Comparison of ENCODE assay signal across 19 cellular contexts in the genomic region with DNA sequence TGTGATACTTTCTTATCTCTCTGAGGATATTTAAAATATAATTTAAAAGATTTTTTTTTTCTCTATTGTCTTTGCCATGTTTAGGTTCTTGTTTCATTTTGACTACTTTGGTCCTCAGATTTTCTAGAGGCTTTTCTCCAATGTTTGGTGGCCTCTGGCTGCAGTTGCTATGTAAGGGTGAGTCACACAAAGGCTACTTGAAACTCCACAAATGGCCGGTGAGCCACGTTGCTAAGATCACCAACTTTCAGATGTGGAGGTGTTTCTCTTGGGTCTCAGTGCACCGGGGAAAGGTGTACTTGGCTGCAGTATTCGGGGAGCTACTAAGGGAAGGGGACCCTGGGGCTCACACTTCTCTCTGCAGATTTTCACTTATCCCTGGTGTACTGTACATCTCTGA.
DNase-seq lines count a peak whose midpoint lies in the region; ATAC-seq and TF ChIP-seq lines count a peak whose summit lies in the region.
"Had no signal": no experiment of that assay in that cellular context is flagged by ENCODE, and none has a peak within 500 bp of the region (broad histone marks: within the 10 kb centered on the region; RNA-seq: fewer than 3 reads in every experiment).

No MANE protein-coding gene starts in this region.

- H3K4me3 ChIP-seq in MM.1S (ENCODE audit: low read length): no peak overlapping the region
- H3K4me3 ChIP-seq: HAP-1 had no signal

- no peaks in the 10 kb centered on the region for H3K9me2 ChIP-seq in MM.1S (replicated peaks; ENCODE audit: insufficient read depth, low read length)

- H3K9ac ChIP-seq in MM.1S (ENCODE audit: low read length): no peak overlapping the region

- H3F3A ChIP-seq in MM.1S (ENCODE audit: insufficient read depth, low read length): no peaks in the 10 kb centered on the region

- H2AFZ ChIP-seq in MM.1S (ENCODE audit: low read length): peak overlapping the region; percentile 12; the same call in 1 of the 2 replicates

- peak overlapping the region; percentile 45; the same call in 1 of the 2 replicates for H3K27ac ChIP-seq in MM.1S (ENCODE audit: low read length)

- no peak for TF ChIP-seq CTCF in MM.1S (IDR thresholded peaks at IDR 0.05; ENCODE audit: low read length)

- DNase-seq in Daoy (ENCODE audit: low read depth): peak; percentile 41
- DNase-seq in MM.1S: peak; percentile 48
- DNase-seq in globus pallidus (ENCODE audit: low spot score): no peak
- DNase-seq in MV-4-11 (lab: John Stamatoyannopoulos, UW): no peak
- no peak for DNase-seq in NCI-H2196 (lab: John Stamatoyannopoulos, UW; ENCODE audit: unreplicated experiment)
- DNase-seq: CD4-positive, alpha-beta memory T cell; DND-41; GDM1; Kasumi-1; NCI-H1417; NCI-H187 treated with DMSO at 0.1 percent for 48 hours; NCI-H69; OCI-M1; RPMI8226; SIG-M5 had no signal

- H4K20me1 ChIP-seq in MM.1S (ENCODE audit: insufficient read depth, low read length): no peaks in the 10 kb centered on the region

- H3K4me2 ChIP-seq in MM.1S (ENCODE audit: low read depth, low read length): peak overlapping the region; percentile 22; the same call in 1 of the 2 replicates

- no peaks in the 10 kb centered on the region for H3K9me3 ChIP-seq in MM.1S (replicated peaks; ENCODE audit: insufficient read depth, low read length)
- H3K9me3 ChIP-seq: HAP-1 had no signal

- H3K27me3 ChIP-seq in MM.1S (replicated peaks; ENCODE audit: insufficient read depth, low read length): no peaks in the 10 kb centered on the region

- H3K79me2 ChIP-seq in MM.1S (ENCODE audit: low read length): no peaks in the 10 kb centered on the region

- H3K36me3 ChIP-seq in MM.1S (replicated peaks; ENCODE audit: insufficient read depth, low read length): no peaks in the 10 kb centered on the region
- H3K36me3 ChIP-seq: HAP-1 had no signal

- ATAC-seq in GM18868 (IDR thresholded peaks at IDR 0.05; ENCODE audit: unreplicated experiment) (peak; percentile 70), HG03280 (IDR thresholded peaks at IDR 0.05; ENCODE audit: unreplicated experiment) (peak; percentile 70), HG02759 (IDR thresholded peaks at IDR 0.05; ENCODE audit: unreplicated experiment) (no peak)

- H3K4me1 ChIP-seq in MM.1S (ENCODE audit: low read length): peaks cover 6% of the 10 kb centered on the region; the same call in 1 of the 2 replicates
- H3K4me1 ChIP-seq: HAP-1 had no signal

Comparison
In these comparisons a context has a peak if more than half of its experiments do, and no peak if none do; other contexts are left out.
1. DNase-seq: peak in Daoy (single experiment) and MM.1S (single experiment); none in globus pallidus (single experiment), MV-4-11 (single experiment) and NCI-H2196 (single experiment).